Comparison of ENCODE assay signal across 8 cellular contexts in genomic region chr20:35992713-35993335, GRCh38. TPM values are rescaled to one million over a fixed set of nuclear protein-coding genes. Genes with fewer than 3 reads are reported as not detected.
DNase-seq lines count a peak whose midpoint lies in the region; ATAC-seq and TF ChIP-seq lines count a peak whose summit lies in the region.

No MANE protein-coding gene starts in this region.

- H3K27me3 ChIP-seq in CD8-positive, alpha-beta T cell (ENCODE audit: insufficient read depth, low read length), result no peaks in the 10 kb centered on the region
- H3K27me3 ChIP-seq in testis, result no peaks in the 10 kb centered on the region

- TF ChIP-seq CTCF in CD8-positive, alpha-beta T cell (IDR thresholded peaks at IDR 0.05), result peak; percentile 85
- TF ChIP-seq CTCF in testis (IDR thresholded peaks at IDR 0.05), result peak; percentile 68 to 88 (median 81)

- H3K9me3 Mint-ChIP-seq in CD8-positive, alpha-beta T cell, result no peaks in the 10 kb centered on the region

- WGBS in testis, 2 donors, result 5 to 7% methylated on average over 6 of the region's 6 CpGs

- intact Hi-C loops in CD8-positive, alpha-beta T cell (cut with DNase I, micrococcal nuclease), result loop anchor here in 1 of 2 experiments (2.0 to 10.0 kb wide), 2 partner anchors 38 to 442 kb away; partner anchors contain the start of gene SCAND1
- intact Hi-C loops in testis (cut with DNase I; ENCODE audit: low total_unique reads), result no loop called here

- peaks cover 4% of the 10 kb centered on the region for H3K27me3 Mint-ChIP-seq in CD8-positive, alpha-beta T cell (ENCODE audit: low read depth)

- CTCF ChIA-PET in CD8-positive, alpha-beta T cell (lab: Charles Lee), result interaction anchor here (0.6 to 19.4 kb wide), 41 partner anchors 9 to 824 kb away, joined by 3 to 576 read pairs (median 4); partner anchors contain the start of gene SCAND1

- TF ChIP-seq POLR2A in erythroblast (IDR thresholded peaks at IDR 0.05; ENCODE audit: low read length) (no peak), testis (IDR thresholded peaks at IDR 0.05) (no peak)

- H3K36me3 Mint-ChIP-seq in CD8-positive, alpha-beta T cell, result no peaks in the 10 kb centered on the region

- H3K27ac Mint-ChIP-seq in CD8-positive, alpha-beta T cell, result no peak overlapping the region

- H3K27ac ChIP-seq in CD8-positive, alpha-beta T cell (ENCODE audit: low read depth, low read length), result no peak overlapping the region
- H3K27ac ChIP-seq in testis, result no peak overlapping the region

- peak; percentile 77 for ATAC-seq in CD8-positive, alpha-beta T cell
- no peak for ATAC-seq in HG03354 (IDR thresholded peaks at IDR 0.05; ENCODE audit: poor library complexity, severe bottlenecking, unreplicated experiment)

- H3K4me1 Mint-ChIP-seq in CD8-positive, alpha-beta T cell (ENCODE audit: low read depth), result peaks cover 8% of the 10 kb centered on the region

- no peaks in the 10 kb centered on the region for H3K9me3 ChIP-seq in CD8-positive, alpha-beta T cell (ENCODE audit: low read length)
- no peaks in the 10 kb centered on the region for H3K9me3 ChIP-seq in testis

- POLR2A ChIA-PET in CD8-positive, alpha-beta T cell (lab: Charles Lee), result interaction anchor here (0.6 to 1.7 kb wide), 3 partner anchors 146 to 327 kb away, joined by 3 to 7 read pairs (median 3); no protein-coding TSS in a partner anchor

- H3K4me1 ChIP-seq in CD8-positive, alpha-beta T cell (ENCODE audit: insufficient read depth, low read length), result no peaks in the 10 kb centered on the region
- H3K4me1 ChIP-seq in testis, result peaks cover 4% of the 10 kb centered on the region

- no peaks in the 10 kb centered on the region for H3K36me3 ChIP-seq in CD8-positive, alpha-beta T cell (ENCODE audit: insufficient read depth, low read length)
- H3K36me3 ChIP-seq in testis (ENCODE audit: low read depth, missing control alignments), result no peaks in the 10 kb centered on the region

- DNase-seq in CD8-positive, alpha-beta T cell, result peak in 5 of 7 experiments; percentile 28 to 62 (median 46)
- peak; percentile 90 for DNase-seq in HT-29 (ENCODE audit: low spot score)
- DNase-seq in NOMO-1 (lab: John Stamatoyannopoulos, UW; ENCODE audit: unreplicated experiment in 2 of 2), result peak; percentile 28 to 67
- peak; percentile 12 for DNase-seq in activated T-cell treated with anti-CD3 and anti-CD28 coated beads for 1 hour (ENCODE audit: low read depth)
- peak; percentile 56 to 74 for DNase-seq in erythroblast (lab: John Stamatoyannopoulos, UW)
- DNase-seq in myocyte (ENCODE audit: low read depth), result peak; percentile 78
- DNase-seq in testis, result peak; percentile 56

- no peak overlapping the region for H3K4me3 ChIP-seq in CD8-positive, alpha-beta T cell (ENCODE audit: low read depth, low read length)
- no peak overlapping the region for H3K4me3 ChIP-seq in testis

- no peak overlapping the region for H3K4me3 Mint-ChIP-seq in CD8-positive, alpha-beta T cell

RNA-seq across cellular contexts. Expression of gene CNBD2, which starts 24.4 kb away (rescaled TPM):
- total RNA-seq in CD8-positive, alpha-beta T cell, result 10 to 100 TPM; 26.6 to 29.1 TPM
- total RNA-seq in HT-29 (2014; rRNA removed; shearing (Covaris generic)), result 13.7 and 14.5 TPM in 2 replicates
- 2.8 and 3.4 TPM in 2 replicates for total RNA-seq in myocyte
- 2.0 TPM for polyA plus RNA-seq in myocyte (2012)
- 10 to 100 TPM; 19.7 to 28.3 TPM for total RNA-seq in testis
- 46.6 TPM for polyA plus RNA-seq in testis (ENCODE audit: insufficient read depth, low read depth, low replicate concordance)

RNA-seq across cellular contexts. Expression of gene SCAND1, which starts 38.5 kb away (rescaled TPM):
- 100 to 1,000 TPM in 1 of 2 experiments, 10 to 100 TPM in 1; 94.8 to 100 TPM for total RNA-seq in CD8-positive, alpha-beta T cell
- total RNA-seq in HT-29 (2014; rRNA removed; shearing (Covaris generic)), result 175 and 216 TPM in 2 replicates
- total RNA-seq in myocyte, result 92.0 and 120 TPM in 2 replicates
- polyA plus RNA-seq in myocyte (2012), result 56.1 TPM
- total RNA-seq in testis, result 100 to 1,000 TPM; 120 to 136 TPM
- 45.4 TPM for polyA plus RNA-seq in testis (ENCODE audit: insufficient read depth, low read depth, low replicate concordance)

Comparison
In these comparisons a context has a peak if more than half of its experiments do, and no peak if none do; other contexts are left out.
1. DNase-seq: peak in every context shown above with its lines; median percentile 90 in HT-29; 78 in myocyte; 65 in erythroblast; 56 in testis; 48 in NOMO-1; 46 in CD8-positive, alpha-beta T cell; 12 in activated T-cell treated with anti-CD3 and anti-CD28 coated beads for 1 hour.